Comparison of ENCODE assay signal across 8 cellular contexts in genomic region chr11:20337526-20338154, GRCh38. TPM values are rescaled to one million over a fixed set of nuclear protein-coding genes. Genes with fewer than 3 reads are reported as not detected.
DNase-seq lines count a peak whose midpoint lies in the region; ATAC-seq, FAIRE-seq and TF ChIP-seq lines count a peak whose summit lies in the region.

No MANE protein-coding gene starts in this region.

- peak; percentile 31 for FAIRE-seq in GM12891 (lab: Jason Lieb, UNC)

- DNase-seq in AG20443 (ENCODE audit: low spot score) (peak; percentile 23), GM12891 (ENCODE audit: insufficient read length, low spot score) (peak; percentile 12), NCI-H526 (lab: John Stamatoyannopoulos, UW) (peak; percentile 45 to 78), epithelial cell of esophagus (ENCODE audit: low read depth) (peak; percentile 39), superior temporal gyrus (ENCODE audit: extremely low spot score) (peak; percentile 74), NCI-H187 (lab: John Stamatoyannopoulos, UW) (no peak)
- no peak for DNase-seq in activated CD8-positive, alpha-beta memory T cell treated with anti-CD3 and anti-CD28 coated beads for 24 hours

- TF ChIP-seq POLR2A in GM12891 (IDR thresholded peaks at IDR 0.05; ENCODE audit: low read depth, low read length) = no peak

- H3K4me3 ChIP-seq in epithelial cell of esophagus (ENCODE audit: low read length) = no peak overlapping the region

- peak; percentile 50 for TF ChIP-seq CTCF in epithelial cell of esophagus (IDR thresholded peaks at IDR 0.05; ENCODE audit: insufficient read depth, low read depth, low read length, missing control alignments)

- ATAC-seq in GM21515 (IDR thresholded peaks at IDR 0.05; ENCODE audit: unreplicated experiment) = no peak

TF ChIP-seq in GM12891, 5 proteins besides CTCF, POLR2A, EP300 and RAD21:
- TF ChIP-seq PAX5 (IDR thresholded peaks at IDR 0.05; ENCODE audit: insufficient read depth, low read length, severe bottlenecking) (no peak), TAF1 (IDR thresholded peaks at IDR 0.05; ENCODE audit: low read depth, low read length) (no peak), POLR2AphosphoS5 (IDR thresholded peaks at IDR 0.05; ENCODE audit: low read depth, low read length) (no peak)

RNA-seq across cellular contexts. Expression of gene HTATIP2, which starts 25.9 kb away (rescaled TPM):
- 18.9 TPM for polyA plus RNA-seq in GM12891 (2012; ENCODE audit: low read depth, missing spikeins)

RNA-seq across cellular contexts. Expression of gene PRMT3, which starts 49.9 kb away (rescaled TPM):
- 8.9 TPM for polyA plus RNA-seq in GM12891 (2012; ENCODE audit: low read depth, missing spikeins)

Comparison
In these comparisons a context has a peak if more than half of its experiments do, and no peak if none do; other contexts are left out.
1. DNase-seq: peak in AG20443 (single experiment), GM12891 (single experiment), NCI-H526 (2 of 2), epithelial cell of esophagus (single experiment) and superior temporal gyrus (single experiment); none in activated CD8-positive, alpha-beta memory T cell treated with anti-CD3 and anti-CD28 coated beads for 24 hours (single experiment) and NCI-H187 (0 of 2).